7 cellular contexts compared by ENCODE assay signal in genomic region chr12:121889267-121889624, GRCh38. TPM values are rescaled to one million over a fixed set of nuclear protein-coding genes. Genes with fewer than 3 reads are reported as not detected.
DNase-seq lines count a peak whose midpoint lies in the region; ATAC-seq, FAIRE-seq and TF ChIP-seq lines count a peak whose summit lies in the region.

No MANE protein-coding gene starts in this region.

- intact Hi-C loops in activated T-helper 1 cell treated with anti-CD3 and anti-CD28 coated beads, Interleukin-12 subunit alpha, Interleukin-12 subunit beta, Interleukin-2, Interleukin-4 antibody, amounts not matched to agents 30 ng/mL and 10 ng/mL and 1 ng/mL, durations not matched to agents 14 hours and 24 hours and 36 hours (cut with micrococcal nuclease), result loop anchor here (2.0 to 5.0 kb wide), 2 partner anchors 193 to 420 kb away; no protein-coding TSS in a partner anchor

- peak overlapping the region; percentile 80 for H3K4me3 ChIP-seq in HFF-Myc (replicated peaks; ENCODE audit: low read depth, low read length)
- peak overlapping the region; percentile 70; the same call in 1 of the 2 replicates for H3K4me3 ChIP-seq in iPS-18c (ENCODE audit: insufficient read depth, low read depth, low read length)

- FAIRE-seq in H54 (lab: Jason Lieb, UNC), result no peak

- peak overlapping the region; percentile 99 for H3K27ac Mint-ChIP-seq in activated T-helper 1 cell treated with anti-CD3 and anti-CD28 coated beads, Interleukin-12 subunit alpha, Interleukin-12 subunit beta, Interleukin-2, Interleukin-4 antibody, amounts not matched to agents 30 ng/mL and 10 ng/mL and 1 ng/mL, durations not matched to agents 14 hours and 24 hours and 36 hours
- peak overlapping the region; percentile 99 for H3K27ac Mint-ChIP-seq in stimulated activated naive B cell treated with anti-CD40 and anti-IgM and Interleukin-4, amounts not matched to agents 10 μg/mL and 1 μg/mL and 100 μg/mL, for 72 hours

- TF ChIP-seq POLR2A in H54 (IDR thresholded peaks at IDR 0.05; ENCODE audit: low read depth, low read length), result no peak

- no peaks in the 10 kb centered on the region for H3K9me3 Mint-ChIP-seq in activated T-helper 1 cell treated with anti-CD3 and anti-CD28 coated beads, Interleukin-12 subunit alpha, Interleukin-12 subunit beta, Interleukin-2, Interleukin-4 antibody, amounts not matched to agents 30 ng/mL and 10 ng/mL and 1 ng/mL, durations not matched to agents 14 hours and 24 hours and 36 hours
- no peaks in the 10 kb centered on the region for H3K9me3 Mint-ChIP-seq in stimulated activated naive B cell treated with anti-CD40 and anti-IgM and Interleukin-4, amounts not matched to agents 10 μg/mL and 1 μg/mL and 100 μg/mL, for 72 hours

- H3K4me1 Mint-ChIP-seq in activated T-helper 1 cell treated with anti-CD3 and anti-CD28 coated beads, Interleukin-12 subunit alpha, Interleukin-12 subunit beta, Interleukin-2, Interleukin-4 antibody, amounts not matched to agents 30 ng/mL and 10 ng/mL and 1 ng/mL, durations not matched to agents 14 hours and 24 hours and 36 hours (ENCODE audit: low read depth), result peaks cover 41% of the 10 kb centered on the region
- peaks cover 17 to 23% of the 10 kb centered on the region in 2 donors for H3K4me1 Mint-ChIP-seq in stimulated activated naive B cell treated with anti-CD40 and anti-IgM and Interleukin-4, amounts not matched to agents 10 μg/mL and 1 μg/mL and 100 μg/mL, for 72 hours

- no peaks in the 10 kb centered on the region for H3K9me3 ChIP-seq in iPS-18c (ENCODE audit: control insufficient read depth, insufficient read depth, low read length)

- no peak for DNase-seq in HFF-Myc (ENCODE audit: extremely low read depth, low read depth)
- no peak for DNase-seq in activated T-helper 1 cell treated with anti-CD3 and anti-CD28 coated beads, Interleukin-12 subunit alpha, Interleukin-12 subunit beta, Interleukin-2, Interleukin-4 antibody, amounts not matched to agents 30 ng/mL and 10 ng/mL and 1 ng/mL, durations not matched to agents 14 hours and 24 hours and 36 hours (ENCODE audit: low spot score)
- DNase-seq in stimulated activated naive B cell treated with anti-CD40 and anti-IgM and Interleukin-4, amounts not matched to agents 10 μg/mL and 1 μg/mL and 100 μg/mL, for 72 hours, result no peak
- no peak for DNase-seq in NCI-H2029 treated with DMSO at 0.1 percent for 48 hours (lab: John Stamatoyannopoulos, UW)
- DNase-seq in H54 (ENCODE audit: insufficient read length, low spot score), result no peak
- DNase-seq in GF-D8 (lab: John Stamatoyannopoulos, UW), result no peak

- no peak for TF ChIP-seq CTCF in HFF-Myc (IDR thresholded peaks at IDR 0.05; ENCODE audit: low read depth, low read length, missing control alignments)

- H3K27me3 Mint-ChIP-seq in activated T-helper 1 cell treated with anti-CD3 and anti-CD28 coated beads, Interleukin-12 subunit alpha, Interleukin-12 subunit beta, Interleukin-2, Interleukin-4 antibody, amounts not matched to agents 30 ng/mL and 10 ng/mL and 1 ng/mL, durations not matched to agents 14 hours and 24 hours and 36 hours (ENCODE audit: insufficient read depth), result peaks cover 2% of the 10 kb centered on the region
- H3K27me3 Mint-ChIP-seq in stimulated activated naive B cell treated with anti-CD40 and anti-IgM and Interleukin-4, amounts not matched to agents 10 μg/mL and 1 μg/mL and 100 μg/mL, for 72 hours, result no peaks in the 10 kb centered on the region

- no peak for ATAC-seq in stimulated activated naive B cell treated with anti-CD40 and anti-IgM and Interleukin-4, amounts not matched to agents 10 μg/mL and 1 μg/mL and 100 μg/mL, for 72 hours (replicated peaks)

- peak overlapping the region; percentile 99 for H3K4me3 Mint-ChIP-seq in activated T-helper 1 cell treated with anti-CD3 and anti-CD28 coated beads, Interleukin-12 subunit alpha, Interleukin-12 subunit beta, Interleukin-2, Interleukin-4 antibody, amounts not matched to agents 30 ng/mL and 10 ng/mL and 1 ng/mL, durations not matched to agents 14 hours and 24 hours and 36 hours
- H3K4me3 Mint-ChIP-seq in stimulated activated naive B cell treated with anti-CD40 and anti-IgM and Interleukin-4, amounts not matched to agents 10 μg/mL and 1 μg/mL and 100 μg/mL, for 72 hours, result peak overlapping the region; percentile 97 to 98

- peaks cover 10% of the 10 kb centered on the region for H3K36me3 Mint-ChIP-seq in activated T-helper 1 cell treated with anti-CD3 and anti-CD28 coated beads, Interleukin-12 subunit alpha, Interleukin-12 subunit beta, Interleukin-2, Interleukin-4 antibody, amounts not matched to agents 30 ng/mL and 10 ng/mL and 1 ng/mL, durations not matched to agents 14 hours and 24 hours and 36 hours (ENCODE audit: low read depth)
- H3K36me3 Mint-ChIP-seq in stimulated activated naive B cell treated with anti-CD40 and anti-IgM and Interleukin-4, amounts not matched to agents 10 μg/mL and 1 μg/mL and 100 μg/mL, for 72 hours, result peaks cover 7 to 9% of the 10 kb centered on the region in 2 donors

RNA-seq across cellular contexts. Expression of gene PSMD9, which starts 0.7 kb away (rescaled TPM):
- total RNA-seq in activated T-helper 1 cell treated with anti-CD3 and anti-CD28 coated beads, Interleukin-12 subunit alpha, Interleukin-12 subunit beta, Interleukin-2, Interleukin-4 antibody, amounts not matched to agents 30 ng/mL and 10 ng/mL and 1 ng/mL, durations not matched to agents 14 hours and 24 hours and 36 hours, result 63.9 and 67.5 TPM in 2 replicates

RNA-seq across cellular contexts. Expression of gene CFAP251, which starts 29.1 kb away (rescaled TPM):
- 0.65 and 0.76 TPM in 2 replicates for total RNA-seq in activated T-helper 1 cell treated with anti-CD3 and anti-CD28 coated beads, Interleukin-12 subunit alpha, Interleukin-12 subunit beta, Interleukin-2, Interleukin-4 antibody, amounts not matched to agents 30 ng/mL and 10 ng/mL and 1 ng/mL, durations not matched to agents 14 hours and 24 hours and 36 hours

RNA-seq across cellular contexts. Expression of gene HPD, which starts 30.6 kb away (rescaled TPM):
- not detected in 2 replicates for total RNA-seq in activated T-helper 1 cell treated with anti-CD3 and anti-CD28 coated beads, Interleukin-12 subunit alpha, Interleukin-12 subunit beta, Interleukin-2, Interleukin-4 antibody, amounts not matched to agents 30 ng/mL and 10 ng/mL and 1 ng/mL, durations not matched to agents 14 hours and 24 hours and 36 hours
